In the genomic region with DNA sequence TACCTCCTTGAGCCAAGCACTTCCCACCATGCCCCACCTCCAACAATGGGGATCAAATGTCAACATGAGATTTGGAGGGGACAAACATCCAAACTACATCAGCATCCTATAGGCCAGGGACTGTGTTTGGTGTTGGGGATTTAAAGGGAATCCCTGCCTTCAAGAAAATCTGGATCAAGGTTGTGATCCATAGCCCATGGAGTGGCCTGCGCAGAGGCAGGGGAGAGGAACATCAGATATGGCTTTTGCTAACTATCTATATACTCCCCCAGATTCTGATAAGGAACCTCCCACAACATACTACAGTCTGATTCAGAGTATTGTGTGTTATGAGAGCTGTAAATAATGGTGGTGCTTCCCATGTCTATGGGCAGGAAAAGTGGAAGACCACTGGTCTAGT, we compare ENCODE assay signal across 31 cellular contexts.
"Had no signal": no experiment of that assay in that cellular context is flagged by ENCODE, and none has a peak within 500 bp of the region (broad histone marks: within the 10 kb centered on the region; RNA-seq: fewer than 3 reads in every experiment).

No MANE protein-coding gene starts in this region.

- DNase-seq: activated CD4-positive, alpha-beta memory T cell treated with anti-CD3 and anti-CD28 coated beads for 36 hours; activated CD4-positive, alpha-beta T cell treated with anti-CD3 and anti-CD28 coated beads for 36 hours; activated CD4-positive, alpha-beta T cell treated with anti-CD3 and anti-CD28 coated beads, Interleukin-2, amount 10 ng/mL, durations not matched to agents 24 days and 14 days; activated CD4-positive, CD25-positive, alpha-beta regulatory T cell; activated CD4-positive, CD25-positive, alpha-beta regulatory T cell treated with anti-CD3 and anti-CD28 coated beads, Interleukin-2, amount 50 U/mL, for 72 hours; activated CD8-positive, alpha-beta memory T cell treated with anti-CD3 and anti-CD28 coated beads, Interleukin-2, amount 10 ng/mL, durations not matched to agents 7 days and 5 days; activated CD8-positive, alpha-beta memory T cell treated with anti-CD3 and anti-CD28 coated beads, Interleukin-2, amount 50 U/mL, for 4 hours; activated CD8-positive, alpha-beta T cell treated with anti-CD3 and anti-CD28 coated beads, Interleukin-2, amount 10 ng/mL, durations not matched to agents 7 days and 5 days; activated effector memory CD4-positive, alpha-beta T cell treated with anti-CD3 and anti-CD28 coated beads, Interleukin-2, amount 50 U/mL, for 16 hours; activated naive CD4-positive, alpha-beta T cell treated with anti-CD3 and anti-CD28 coated beads for 36 hours; activated naive CD8-positive, alpha-beta T cell treated with anti-CD3 and anti-CD28 coated beads for 36 hours; activated naive CD8-positive, alpha-beta T cell treated with anti-CD3 and anti-CD28 coated beads, Interleukin-2, amount 50 U/mL, for 24 hours; activated T-cell treated with anti-CD3 and anti-CD28 coated beads, Interleukin-2, amount 50 U/mL, for 1 hour; activated T-cell treated with anti-CD3 and anti-CD28 coated beads, Interleukin-2, amount 50 U/mL, for 48 hours; adrenal gland; amygdala; aorta; body of pancreas; central memory CD4-positive, alpha-beta T cell; cerebellar nuclear complex; colonic mucosa; effector CD8-positive, alpha-beta T cell; esophagus squamous epithelium; foreskin melanocyte; head of caudate nucleus; hippocampal formation had no signal

- FAIRE-seq: endometrium, endothelial cell of umbilical vein had no signal

- H3K27ac ChIP-seq: adrenal gland, body of pancreas, cardiac muscle cell, colonic mucosa, epithelial cell of prostate, esophagus squamous epithelium, gastroesophageal sphincter had no signal

- H3K27me3 ChIP-seq: body of pancreas had no signal

- H3K4me3 ChIP-seq: adrenal gland, body of pancreas, cardiac muscle cell, colonic mucosa, esophagus squamous epithelium, gastroesophageal sphincter had no signal

- H3K9me3 ChIP-seq: adrenal gland, body of pancreas, colonic mucosa, esophagus squamous epithelium, gastroesophageal sphincter had no signal

- H3K4me1 ChIP-seq: colonic mucosa had no signal

- H3K36me3 ChIP-seq: adrenal gland, cardiac muscle cell, colonic mucosa, esophagus squamous epithelium, gastroesophageal sphincter had no signal
